21 cellular contexts compared by ENCODE assay signal in the genomic region with DNA sequence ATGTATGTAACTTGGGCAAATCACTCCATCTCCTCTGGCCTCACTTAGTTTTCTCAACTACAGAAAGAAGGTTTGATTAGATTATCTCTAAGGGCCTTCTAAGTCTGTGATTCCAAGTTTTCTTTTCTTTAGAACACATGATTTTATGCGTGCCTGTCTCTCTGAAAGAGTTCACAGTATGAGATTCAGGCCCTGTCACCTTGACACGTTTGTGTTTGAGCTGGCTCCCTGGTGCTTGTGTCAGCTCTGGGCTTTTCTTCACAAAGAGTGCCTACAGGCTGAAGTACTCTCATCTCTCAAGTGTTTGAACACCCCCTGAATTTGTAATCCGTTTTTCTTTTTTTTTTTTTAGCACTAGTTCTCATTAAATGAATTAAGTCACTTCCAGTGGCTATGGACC.
DNase-seq lines count a peak whose midpoint lies in the region; ATAC-seq and TF ChIP-seq lines count a peak whose summit lies in the region.
"Had no signal": no experiment of that assay in that cellular context is flagged by ENCODE, and none has a peak within 500 bp of the region (broad histone marks: within the 10 kb centered on the region; RNA-seq: fewer than 3 reads in every experiment).

No MANE protein-coding gene starts in this region.

- intact Hi-C loops in left lung (cut with DNase I): no loop called here

- H3K36me3 ChIP-seq in left lung: no peaks in the 10 kb centered on the region
- H3K36me3 ChIP-seq: BLaER1 treated with 17β-estradiol and CSF1 and Interleukin-3, amounts not matched to agents 10 nM and 100 nM had no signal

- H3K4me1 ChIP-seq in left lung: no peaks in the 10 kb centered on the region
- H3K4me1 ChIP-seq: A549; BLaER1 treated with 17β-estradiol and CSF1 and Interleukin-3, amounts not matched to agents 10 nM and 100 nM had no signal

- DNase-seq in NCI-H82 (lab: John Stamatoyannopoulos, UW) (peak; percentile 26), NCI-H82 treated with DMSO at 0.1 percent for 48 hours (lab: John Stamatoyannopoulos, UW; ENCODE audit: unreplicated experiment) (no peak), NCI-H524 (lab: John Stamatoyannopoulos, UW) (peak; percentile 33 to 72), left lung (no peak), RKO (ENCODE audit: low spot score) (no peak), amniotic stem cell (lab: John Stamatoyannopoulos, UW) (no peak)
- DNase-seq: Calu3; CD8-positive, alpha-beta T cell; DMS79; H9; MM.1S; NCI-H1105; NCI-H1694 treated with DMSO at 0.1 percent for 48 hours; NCI-H2171 treated with DMSO at 0.1 percent for 48 hours; RPMI8226; SHP77 treated with DMSO at 0.1 percent for 48 hours; SK-N-SH had no signal

- no peak overlapping the region for H3K4me3 ChIP-seq in left lung
- H3K4me3 ChIP-seq: A549; BLaER1 treated with 17β-estradiol and CSF1 and Interleukin-3, amounts not matched to agents 10 nM and 100 nM had no signal

- TF ChIP-seq CTCF in left lung (IDR thresholded peaks at IDR 0.05): no peak

- no peaks in the 10 kb centered on the region for H3K27me3 ChIP-seq in left lung
- H3K27me3 ChIP-seq: BLaER1 treated with 17β-estradiol and CSF1 and Interleukin-3, amounts not matched to agents 10 nM and 100 nM had no signal

- peak; percentile 92 for ATAC-seq in left lung
- no peak for ATAC-seq in HG03139 (IDR thresholded peaks at IDR 0.05; ENCODE audit: unreplicated experiment)
- ATAC-seq in GM18858 (IDR thresholded peaks at IDR 0.05; ENCODE audit: unreplicated experiment): no peak
- ATAC-seq: A549; CD8-positive, alpha-beta T cell had no signal

- H3K9me3 ChIP-seq in left lung: no peaks in the 10 kb centered on the region
- H3K9me3 ChIP-seq: A549; BLaER1 treated with 17β-estradiol and CSF1 and Interleukin-3, amounts not matched to agents 10 nM and 100 nM; SK-N-SH had no signal

- H3K27ac ChIP-seq in left lung: no peak overlapping the region
- H3K27ac ChIP-seq: A549; BLaER1 treated with 17β-estradiol and CSF1 and Interleukin-3, amounts not matched to agents 10 nM and 100 nM had no signal

Comparison
In these comparisons a context has a peak if more than half of its experiments do, and no peak if none do; other contexts are left out.
1. DNase-seq: peak in NCI-H82 (single experiment) and NCI-H524 (2 of 2); none in NCI-H82 treated with DMSO at 0.1 percent for 48 hours (single experiment), left lung (0 of 2), RKO (single experiment) and amniotic stem cell (single experiment).